Comparison of ENCODE assay signal across 1 cellular context in the genomic region with DNA sequence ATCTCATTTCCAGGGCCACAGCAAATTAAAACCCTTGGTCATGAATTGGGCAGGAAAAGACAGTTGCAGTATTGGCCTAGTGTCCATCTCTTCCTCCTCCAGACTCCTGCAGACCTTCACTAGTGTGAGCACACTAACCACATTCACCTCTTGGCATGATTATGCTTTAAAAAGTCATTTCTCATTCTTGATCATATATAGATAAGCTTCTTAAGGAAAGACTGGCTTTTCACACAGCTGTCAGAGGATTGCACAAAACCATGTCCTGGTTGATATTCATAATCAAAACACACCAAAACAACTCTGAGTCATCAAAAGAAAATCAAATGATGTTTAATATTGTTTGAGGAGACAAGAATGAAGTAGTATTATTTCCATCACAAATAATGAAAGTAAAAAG.
TF ChIP-seq lines count a peak whose summit lies in the region.

No MANE protein-coding gene starts in this region.

TF ChIP-seq in SK-N-SH treated with all-trans-retinoic acid at 6 μM for 48 hours, 23 proteins besides CTCF, POLR2A, EP300 and RAD21:
- TF ChIP-seq PPARA (CRISPR knock-in tag; IDR thresholded peaks at IDR 0.05; ENCODE audit: borderline replicate concordance) (no peak), TOX (CRISPR knock-in tag; IDR thresholded peaks at IDR 0.05; ENCODE audit: borderline replicate concordance) (0 out of 2 replicates have a peak, but pooled peaks have one; percentile 25)
- TF ChIP-seq, protein P1, sequence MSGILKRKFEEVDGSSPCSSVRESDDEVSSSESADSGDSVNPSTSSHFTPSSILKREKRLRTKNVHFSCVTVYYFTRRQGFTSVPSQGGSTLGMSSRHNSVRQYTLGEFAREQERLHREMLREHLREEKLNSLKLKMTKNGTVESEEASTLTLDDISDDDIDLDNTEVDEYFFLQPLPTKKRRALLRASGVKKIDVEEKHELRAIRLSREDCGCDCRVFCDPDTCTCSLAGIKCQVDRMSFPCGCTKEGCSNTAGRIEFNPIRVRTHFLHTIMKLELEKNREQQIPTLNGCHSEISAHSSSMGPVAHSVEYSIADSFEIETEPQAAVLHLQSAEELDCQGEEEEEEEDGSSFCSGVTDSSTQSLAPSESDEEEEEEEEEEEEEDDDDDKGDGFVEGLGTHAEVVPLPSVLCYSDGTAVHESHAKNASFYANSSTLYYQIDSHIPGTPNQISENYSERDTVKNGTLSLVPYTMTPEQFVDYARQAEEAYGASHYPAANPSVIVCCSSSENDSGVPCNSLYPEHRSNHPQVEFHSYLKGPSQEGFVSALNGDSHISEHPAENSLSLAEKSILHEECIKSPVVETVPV (CRISPR knock-in tag; IDR thresholded peaks at IDR 0.05) = no peak
